In genomic region chr2:128269358-128270305, GRCh38 we compare ENCODE assay signal across 20 cellular contexts. TPM values are rescaled to one million over a fixed set of nuclear protein-coding genes. Genes with fewer than 3 reads are reported as not detected.
DNase-seq lines count a peak whose midpoint lies in the region; ATAC-seq, FAIRE-seq and TF ChIP-seq lines count a peak whose summit lies in the region.
"Had no signal": no experiment of that assay in that cellular context is flagged by ENCODE, and none has a peak within 500 bp of the region (broad histone marks: within the 10 kb centered on the region; RNA-seq: fewer than 3 reads in every experiment).

No MANE protein-coding gene starts in this region.

- no peak overlapping the region for H3K4me3 ChIP-seq in right cardiac atrium (ENCODE audit: low read length)
- H3K4me3 ChIP-seq: BLaER1 treated with 17β-estradiol and CSF1 and Interleukin-3, amounts not matched to agents 10 nM and 100 nM; heart left ventricle had no signal

- H3K4me1 ChIP-seq in right cardiac atrium (ENCODE audit: control insufficient read depth, insufficient read depth, low read length) = no peaks in the 10 kb centered on the region

- DNase-seq in GM12892 (ENCODE audit: insufficient read length) (peak; percentile 2), NCI-H446 treated with DMSO at 0.1 percent for 48 hours (lab: John Stamatoyannopoulos, UW) (peak; percentile 51), right cardiac atrium (peak in 2 of 3 donors; percentile 17 to 39), sciatic nerve (ENCODE audit: low spot score) (peak; percentile 46), ACHN (no peak), mucosa of gallbladder (ENCODE audit: low spot score) (no peak)
- DNase-seq in central memory CD4-positive, alpha-beta T cell = no peak
- DNase-seq: DMS79 treated with DMSO at 0.1 percent for 48 hours; effector CD8-positive, alpha-beta T cell; mesendoderm; NCI-H1105 treated with DMSO at 0.1 percent for 48 hours; stimulated activated CD4-positive, alpha-beta T cell treated with anti-CD3 and anti-CD28 coated beads, Interleukin-4, amount 100 ng/mL, for 24 hours; stimulated activated CD8-positive, alpha-beta memory T cell treated with anti-CD3 and anti-CD28 coated beads, Interleukin-4, amount 100 ng/mL, for 48 hours; T-helper 2 cell had no signal

- intact Hi-C loops in right cardiac atrium (cut with DNase I) = no loop called here
- intact Hi-C loops in sciatic nerve (cut with DNase I) = no loop called here

- no peak for ATAC-seq in right cardiac atrium
- ATAC-seq in sciatic nerve = no peak
- ATAC-seq: activated CD4-positive, CD25-positive, alpha-beta regulatory T cell treated with anti-CD3 and anti-CD28 coated beads, Interleukin-2, amount 50 U/mL, for 24 hours; activated naive CD4-positive, alpha-beta T cell treated with anti-CD3 and anti-CD28 coated beads, Interleukin-2, amount 50 U/mL, for 72 hours had no signal

- no peak for FAIRE-seq in GM12892 (lab: Jason Lieb, UNC)
- FAIRE-seq: bronchial epithelial cell, GM18507 had no signal

- 84% methylated on average over 29 of the region's 29 CpGs for WGBS in right cardiac atrium

- in situ Hi-C loops in ACHN (cut with HindIII; ENCODE audit: low pct_ligation_motif_present, low pct_unique_long_range_greater_than_20kb, low sequenced_read_pairs) = no loop called here

- TF ChIP-seq POLR2A in GM12892 (IDR thresholded peaks at IDR 0.05; ENCODE audit: low read depth, low read length) = no peak

- no peak overlapping the region for H3K27ac ChIP-seq in right cardiac atrium (ENCODE audit: low read length)
- H3K27ac ChIP-seq: BLaER1 treated with 17β-estradiol and CSF1 and Interleukin-3, amounts not matched to agents 10 nM and 100 nM; heart left ventricle had no signal

- no peaks in the 10 kb centered on the region for H3K27me3 ChIP-seq in right cardiac atrium (ENCODE audit: control insufficient read depth, insufficient read depth)
- H3K27me3 ChIP-seq: BLaER1 treated with 17β-estradiol and CSF1 and Interleukin-3, amounts not matched to agents 10 nM and 100 nM; heart left ventricle had no signal

- no peaks in the 10 kb centered on the region for H3K9me3 ChIP-seq in right cardiac atrium (ENCODE audit: control insufficient read depth, low read length)

RNA-seq across cellular contexts. Expression of gene HS6ST1, which starts 49.0 kb away (rescaled TPM):
- 3.3 TPM for polyA plus RNA-seq in GM12892 (2012; ENCODE audit: missing spikeins)
- 10 to 100 TPM; 13.3 to 28.4 (median 21.1) TPM for total RNA-seq in right cardiac atrium
- polyA plus RNA-seq in right cardiac atrium = 19.8 TPM
- total RNA-seq in sciatic nerve = 27.2 TPM
- 90.1 TPM for total RNA-seq in mucosa of gallbladder

Comparison
In these comparisons a context has a peak if more than half of its experiments do, and no peak if none do; other contexts are left out.
1. DNase-seq: peak in GM12892 (single experiment), NCI-H446 treated with DMSO at 0.1 percent for 48 hours (single experiment), right cardiac atrium (2 of 3) and sciatic nerve (single experiment); none in ACHN (single experiment), mucosa of gallbladder (single experiment) and central memory CD4-positive, alpha-beta T cell (single experiment).